15 cellular contexts compared by ENCODE assay signal in the genomic region with DNA sequence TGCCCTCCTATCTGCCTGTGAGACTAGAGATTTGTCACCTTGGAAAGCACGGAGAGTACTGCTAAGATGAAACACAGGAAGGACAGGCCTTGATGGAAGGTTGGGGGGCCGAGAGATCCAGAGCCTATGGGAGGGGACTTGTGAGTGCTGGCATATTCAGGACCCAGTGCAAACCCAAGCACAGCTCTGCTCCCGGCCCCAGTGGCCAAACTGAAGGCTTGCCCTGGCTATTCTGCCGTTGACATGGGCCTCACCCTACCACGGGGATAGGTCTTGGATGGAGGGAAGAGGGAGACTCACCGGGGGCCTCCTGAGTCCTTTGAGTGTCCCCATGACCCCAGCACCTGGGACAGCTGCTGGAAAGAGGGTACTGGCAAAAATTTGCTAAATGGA. TPM values are rescaled to one million over a fixed set of nuclear protein-coding genes. Genes with fewer than 3 reads are reported as not detected.
DNase-seq lines count a peak whose midpoint lies in the region; ATAC-seq and TF ChIP-seq lines count a peak whose summit lies in the region.
"Had no signal": no experiment of that assay in that cellular context is flagged by ENCODE, and none has a peak within 500 bp of the region (broad histone marks: within the 10 kb centered on the region; RNA-seq: fewer than 3 reads in every experiment).

No MANE protein-coding gene starts in this region.

- H3K9me3 Mint-ChIP-seq in neural crest cell = no peaks in the 10 kb centered on the region
- H3K9me3 Mint-ChIP-seq in activated CD4-positive, alpha-beta T cell treated with anti-CD3 and anti-CD28 coated beads, Interleukin-2, amount 10 ng/mL, durations not matched to agents 24 days and 14 days = no peaks in the 10 kb centered on the region
- H3K9me3 Mint-ChIP-seq: CD8-positive, alpha-beta memory T cell; IgD-negative memory B cell had no signal

- peaks cover 38% of the 10 kb centered on the region for H3K4me1 ChIP-seq in left ventricle myocardium inferior
- peaks cover 8 to 36% (median 26%) of the 10 kb centered on the region in 9 donors for H3K4me1 ChIP-seq in heart right ventricle
- H3K4me1 ChIP-seq in breast epithelium = peaks cover 0 to 10% of the 10 kb centered on the region in 2 donors

- no peaks in the 10 kb centered on the region for H3K36me3 Mint-ChIP-seq in neural crest cell (ENCODE audit: low read depth)
- no peaks in the 10 kb centered on the region for H3K36me3 Mint-ChIP-seq in activated CD4-positive, alpha-beta T cell treated with anti-CD3 and anti-CD28 coated beads, Interleukin-2, amount 10 ng/mL, durations not matched to agents 24 days and 14 days (ENCODE audit: low read depth)
- H3K36me3 Mint-ChIP-seq: CD8-positive, alpha-beta memory T cell had no signal

- H3K36me3 ChIP-seq in left ventricle myocardium inferior (no peaks in the 10 kb centered on the region), heart right ventricle (no peaks in the 10 kb centered on the region), breast epithelium (no peaks in the 10 kb centered on the region)

- H3K4me3 Mint-ChIP-seq in neural crest cell = no peak overlapping the region
- H3K4me3 Mint-ChIP-seq in activated CD4-positive, alpha-beta T cell treated with anti-CD3 and anti-CD28 coated beads, Interleukin-2, amount 10 ng/mL, durations not matched to agents 24 days and 14 days = no peak overlapping the region

- H3K9me3 ChIP-seq in left ventricle myocardium inferior (replicated peaks) (no peaks in the 10 kb centered on the region), heart right ventricle (no peaks in the 10 kb centered on the region), breast epithelium (no peaks in the 10 kb centered on the region)

- H3K4me3 ChIP-seq in left ventricle myocardium inferior = no peak overlapping the region
- no peak overlapping the region for H3K4me3 ChIP-seq in heart right ventricle
- H3K4me3 ChIP-seq in breast epithelium = no peak overlapping the region

- no peak for TF ChIP-seq POLR2A in breast epithelium (IDR thresholded peaks at IDR 0.05)

- H3K27me3 ChIP-seq in left ventricle myocardium inferior (ENCODE audit: low read depth) = no peaks in the 10 kb centered on the region
- H3K27me3 ChIP-seq in heart right ventricle = no peaks in the 10 kb centered on the region
- H3K27me3 ChIP-seq in breast epithelium = no peaks in the 10 kb centered on the region

- ATAC-seq in heart right ventricle (no peak), GM21367 (IDR thresholded peaks at IDR 0.05; ENCODE audit: unreplicated experiment) (no peak), GM21381 (IDR thresholded peaks at IDR 0.05; ENCODE audit: unreplicated experiment) (no peak)
- ATAC-seq: Panc1 had no signal

- peaks cover 29% of the 10 kb centered on the region for H3K4me1 Mint-ChIP-seq in neural crest cell
- peaks cover 19% of the 10 kb centered on the region for H3K4me1 Mint-ChIP-seq in activated CD4-positive, alpha-beta T cell treated with anti-CD3 and anti-CD28 coated beads, Interleukin-2, amount 10 ng/mL, durations not matched to agents 24 days and 14 days

- peak overlapping the region; percentile 73 for H3K27ac Mint-ChIP-seq in neural crest cell (ENCODE audit: unreplicated experiment)
- H3K27ac Mint-ChIP-seq in activated CD4-positive, alpha-beta T cell treated with anti-CD3 and anti-CD28 coated beads, Interleukin-2, amount 10 ng/mL, durations not matched to agents 24 days and 14 days = no peak overlapping the region

- H3K27me3 Mint-ChIP-seq in neural crest cell (ENCODE audit: low read depth) = peaks cover 2% of the 10 kb centered on the region
- H3K27me3 Mint-ChIP-seq in activated CD4-positive, alpha-beta T cell treated with anti-CD3 and anti-CD28 coated beads, Interleukin-2, amount 10 ng/mL, durations not matched to agents 24 days and 14 days = peaks cover 21% of the 10 kb centered on the region

- intact Hi-C loops in left ventricle myocardium inferior (cut with micrococcal nuclease) (no loop called here), heart right ventricle (cut with DNase I) (loop anchor here in 3 of 10 donors (5.0 kb wide), 1 partner anchor 39 kb away; no protein-coding TSS in a partner anchor), breast epithelium (cut with DNase I; ENCODE audit: low total_unique reads) (no loop called here)
- intact Hi-C loops in activated CD4-positive, alpha-beta T cell treated with anti-CD3 and anti-CD28 coated beads, Interleukin-2, amount 10 ng/mL, durations not matched to agents 24 days and 14 days (cut with micrococcal nuclease) = no loop called here

- DNase-seq in left ventricle myocardium inferior (no peak), heart right ventricle (no peak), breast epithelium (ENCODE audit: low spot score in 2 of 2) (no peak), neural crest cell (ENCODE audit: low read depth, low spot score) (no peak)
- no peak for DNase-seq in activated CD4-positive, alpha-beta T cell treated with anti-CD3 and anti-CD28 coated beads, Interleukin-2, amount 10 ng/mL, durations not matched to agents 24 days and 14 days
- DNase-seq: CD8-positive, alpha-beta memory T cell; GDM1; NCI-H1694; NCI-H2081; NCI-H524 treated with DMSO at 0.1 percent for 48 hours had no signal

- H3K27ac ChIP-seq in left ventricle myocardium inferior (replicated peaks) (peak overlapping the region; percentile 30), heart right ventricle (no peak overlapping the region), breast epithelium (peak overlapping the region; percentile 52 to 81)

- WGBS in heart right ventricle, 2 donors = 90 to 95% methylated on average over 6 of the region's 6 CpGs

- TF ChIP-seq CTCF in left ventricle myocardium inferior (IDR thresholded peaks at IDR 0.05; ENCODE audit: borderline replicate concordance) = no peak
- TF ChIP-seq CTCF in heart right ventricle (IDR thresholded peaks at IDR 0.05) = no peak
- TF ChIP-seq CTCF in breast epithelium (IDR thresholded peaks at IDR 0.05) = no peak
- no peak for TF ChIP-seq CTCF in neural crest cell (conservative IDR thresholded peaks at IDR 0.05)

RNA-seq across cellular contexts. Expression of a gene that starts 4.6 kb away (rescaled TPM):
- 10.6 TPM for total RNA-seq in left ventricle myocardium inferior
- 10 to 100 TPM in 3 of 10 donors, 1 to 10 TPM in 7; 4.6 to 16.0 (median 6.8) TPM for total RNA-seq in heart right ventricle
- 10 to 100 TPM; 25.2 to 38.9 TPM for polyA plus RNA-seq in heart right ventricle
- total RNA-seq in breast epithelium = 100 to 1,000 TPM in 2 of 3 donors, 10 to 100 TPM in 1; 62.1 to 129 (median 118) TPM
- total RNA-seq in neural crest cell = 24.8 and 28.5 TPM in 2 replicates
- total RNA-seq in activated CD4-positive, alpha-beta T cell treated with anti-CD3 and anti-CD28 coated beads, Interleukin-2, amount 10 ng/mL, durations not matched to agents 24 days and 14 days = 7.5 and 9.0 TPM in 2 replicates
- polyA plus RNA-seq: IgD-negative memory B cell had no signal

RNA-seq across cellular contexts. Expression of a gene that starts 21.9 kb away (rescaled TPM):
- total RNA-seq in left ventricle myocardium inferior (1.9 TPM), heart right ventricle (1 to 10 TPM; 1.1 to 3.3 (median 1.7) TPM), breast epithelium (10 to 100 TPM in 2 of 3 donors, under 1 TPM in 1; 0.80 to 18.7 (median 18.0) TPM), neural crest cell (5.4 and 5.9 TPM in 2 replicates)
- 1 to 10 TPM in 1 of 2 donors, under 1 TPM in 1; 0.58 to 4.8 TPM for polyA plus RNA-seq in heart right ventricle
- total RNA-seq in activated CD4-positive, alpha-beta T cell treated with anti-CD3 and anti-CD28 coated beads, Interleukin-2, amount 10 ng/mL, durations not matched to agents 24 days and 14 days = 17.0 and 19.4 TPM in 2 replicates
- total RNA-seq: H4 had no signal
- polyA plus RNA-seq: CD8-positive, alpha-beta memory T cell had no signal

RNA-seq across cellular contexts. Expression of a gene that starts 57.6 kb away (rescaled TPM):
- total RNA-seq in left ventricle myocardium inferior (69.8 TPM), heart right ventricle (10 to 100 TPM; 45.2 to 81.6 (median 60.8) TPM), breast epithelium (10 to 100 TPM; 22.5 to 36.0 (median 26.2) TPM), neural crest cell (77.5 and 80.1 TPM in 2 replicates)
- 10 to 100 TPM; 15.5 to 29.3 TPM for polyA plus RNA-seq in heart right ventricle
- total RNA-seq in activated CD4-positive, alpha-beta T cell treated with anti-CD3 and anti-CD28 coated beads, Interleukin-2, amount 10 ng/mL, durations not matched to agents 24 days and 14 days = 40.6 and 51.3 TPM in 2 replicates

Comparison
In these comparisons a context has a peak if more than half of its experiments do, and no peak if none do; other contexts are left out.
1. H3K27ac ChIP-seq: peak in left ventricle myocardium inferior (single experiment) and breast epithelium (2 of 2); none in heart right ventricle (0 of 10).